Comparison of ENCODE assay signal across 10 cellular contexts in genomic region chr2:188309364-188309763, GRCh38.
"Had no signal": no experiment of that assay in that cellular context is flagged by ENCODE, and none has a peak within 500 bp of the region (broad histone marks: within the 10 kb centered on the region; RNA-seq: fewer than 3 reads in every experiment).

No MANE protein-coding gene starts in this region.

- H3K4me2 ChIP-seq: GM23338, KMS-11 had no signal

- ATAC-seq: GM23338, HCT116 had no signal

- H3K36me3 ChIP-seq: HAP-1 had no signal

- FAIRE-seq: H1, H54, HTR-8/SVneo had no signal

- H3K4me3 Mint-ChIP-seq: GM23338 had no signal

- H2AFZ ChIP-seq: GM23338 had no signal

- H3K4me3 ChIP-seq: GM23338, HAP-1 had no signal

- H3K27ac ChIP-seq: KMS-11 had no signal

- DNase-seq: HFFc6, Karpas-422, KBM-7 had no signal

- H3K9ac ChIP-seq: KMS-11 had no signal
